In the genomic region with DNA sequence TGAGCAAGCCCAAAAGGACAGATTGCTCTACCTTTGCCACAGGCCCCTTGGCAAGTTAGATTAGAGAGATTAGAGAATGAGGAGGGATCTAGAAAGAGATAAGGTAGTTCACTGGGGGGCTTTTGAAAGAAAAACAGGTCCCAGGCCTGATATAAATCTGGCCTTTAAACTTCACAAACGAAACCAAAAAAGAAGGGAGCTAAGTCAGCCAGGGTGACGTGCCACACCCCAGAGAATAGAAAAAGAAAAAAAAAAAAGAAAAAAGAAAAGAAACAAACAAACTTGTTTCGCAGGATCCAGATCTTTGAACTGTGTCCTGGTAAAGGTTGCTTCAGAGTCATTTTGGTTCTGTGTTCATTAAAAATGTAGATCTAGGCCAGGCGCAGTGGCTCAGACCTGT, we compare ENCODE assay signal across 9 cellular contexts. TPM values are rescaled to one million over a fixed set of nuclear protein-coding genes. Genes with fewer than 3 reads are reported as not detected.
DNase-seq lines count a peak whose midpoint lies in the region; ATAC-seq, FAIRE-seq and TF ChIP-seq lines count a peak whose summit lies in the region.
"Had no signal": no experiment of that assay in that cellular context is flagged by ENCODE, and none has a peak within 500 bp of the region (broad histone marks: within the 10 kb centered on the region; RNA-seq: fewer than 3 reads in every experiment).

No MANE protein-coding gene starts in this region.

- WGBS in esophagus muscularis mucosa = 63% methylated on average over 4 of the region's 4 CpGs

- TF ChIP-seq EP300 in esophagus muscularis mucosa (IDR thresholded peaks at IDR 0.05) = no peak

- no peak for TF ChIP-seq CTCF in DND-41 (IDR thresholded peaks at IDR 0.05; ENCODE audit: borderline replicate concordance, extremely low read depth, low read length, poor library complexity, severe bottlenecking)
- no peak for TF ChIP-seq CTCF in SU-DHL-6 (IDR thresholded peaks at IDR 0.05; ENCODE audit: insufficient read depth, low read length, poor library complexity, severe bottlenecking)
- no peak for TF ChIP-seq CTCF in esophagus muscularis mucosa (IDR thresholded peaks at IDR 0.05)
- no peak for TF ChIP-seq CTCF in gastrocnemius medialis (IDR thresholded peaks at IDR 0.05 in 4 of 5, conservative IDR thresholded peaks at IDR 0.05 in 1 of 5)
- TF ChIP-seq CTCF in nephron progenitor cell (IDR thresholded peaks at IDR 0.05) = no peak

- H3K9me2 ChIP-seq in SU-DHL-6 (replicated peaks; ENCODE audit: insufficient read depth, low read length) = no peaks in the 10 kb centered on the region

- no peaks in the 10 kb centered on the region for H3K36me3 Mint-ChIP-seq in nephron progenitor cell (ENCODE audit: low read depth)

- no peak overlapping the region for H2AFZ ChIP-seq in DND-41 (ENCODE audit: low read depth, low read length)
- no peak overlapping the region for H2AFZ ChIP-seq in SU-DHL-6 (ENCODE audit: low read depth, low read length, severe bottlenecking)

- H3K4me1 ChIP-seq in DND-41 (ENCODE audit: insufficient read depth, low read length) = peaks cover 44% of the 10 kb centered on the region
- peaks cover 56 to 76% (median 73%) of the 10 kb centered on the region in 4 donors for H3K4me1 ChIP-seq in esophagus muscularis mucosa
- peaks cover 32 to 41% of the 10 kb centered on the region in 2 donors for H3K4me1 ChIP-seq in gastrocnemius medialis

- FAIRE-seq in frontal cortex (lab: Jason Lieb, UNC) = no peak
- FAIRE-seq: colon had no signal

- in situ Hi-C loops in gastrocnemius medialis (cut with MboI; ENCODE audit: low sequenced_read_pairs in 4 of 4) = loop anchor here in 2 of 4 donors (10.0 kb wide), 2 partner anchors 99 to 141 kb away; a partner anchor contains a TSS

- no peak overlapping the region for H3K27ac ChIP-seq in DND-41 (ENCODE audit: low read length)
- no peak overlapping the region for H3K27ac ChIP-seq in SU-DHL-6 (ENCODE audit: low read depth, low read length)
- H3K27ac ChIP-seq in esophagus muscularis mucosa (replicated peaks in 1 of 4) = peak overlapping the region; percentile 85 to 99 (median 97)
- H3K27ac ChIP-seq in gastrocnemius medialis = peak overlapping the region; percentile 47 to 99 (median 97)

- DNase-seq in DND-41 (no peak), esophagus muscularis mucosa (ENCODE audit: extremely low spot score) (no peak), gastrocnemius medialis (no peak), frontal cortex (ENCODE audit: low spot score in 2 of 2) (no peak), superior temporal gyrus (ENCODE audit: extremely low spot score) (no peak), nephron progenitor cell (no peak), D341Med (ENCODE audit: low spot score) (no peak)

- TF ChIP-seq POLR2A in esophagus muscularis mucosa (IDR thresholded peaks at IDR 0.05; ENCODE audit: low read depth) = no peak
- no peak for TF ChIP-seq POLR2A in gastrocnemius medialis (IDR thresholded peaks at IDR 0.05)

- H3K36me3 ChIP-seq in DND-41 (ENCODE audit: insufficient read depth, low read length) (no peaks in the 10 kb centered on the region), SU-DHL-6 (ENCODE audit: low read length) (no peaks in the 10 kb centered on the region), esophagus muscularis mucosa (no peaks in the 10 kb centered on the region), gastrocnemius medialis (no peaks in the 10 kb centered on the region)

- H3K27ac Mint-ChIP-seq in nephron progenitor cell = no peak overlapping the region

- H3K4me3 ChIP-seq in DND-41 (ENCODE audit: low read depth in 1 of 2, low read length in 2 of 2) (no peak overlapping the region; a peak in 1 of 4 replicates), SU-DHL-6 (ENCODE audit: insufficient read depth, low read length, poor library complexity, severe bottlenecking) (peak overlapping the region; percentile 39), esophagus muscularis mucosa (peak overlapping the region; percentile 26 to 34 (median 32)), gastrocnemius medialis (peak overlapping the region in 3 of 4 donors; percentile 19 to 29 (median 26))

- peaks cover 7% of the 10 kb centered on the region for H3K27me3 ChIP-seq in DND-41 (ENCODE audit: insufficient read depth, low read length, poor library complexity)
- no peaks in the 10 kb centered on the region for H3K27me3 ChIP-seq in SU-DHL-6 (ENCODE audit: low read length)
- no peaks in the 10 kb centered on the region for H3K27me3 ChIP-seq in esophagus muscularis mucosa
- no peaks in the 10 kb centered on the region for H3K27me3 ChIP-seq in gastrocnemius medialis

- H3K4me2 ChIP-seq in DND-41 (ENCODE audit: insufficient read depth, low read length) (peak overlapping the region; percentile 95; the same call in 1 of the 2 replicates), SU-DHL-6 (ENCODE audit: low read depth, low read length, poor library complexity, severe bottlenecking) (peak overlapping the region; percentile 96)

- peaks cover 41% of the 10 kb centered on the region for H3F3A ChIP-seq in SU-DHL-6 (ENCODE audit: insufficient read depth)

- peaks cover 60% of the 10 kb centered on the region for H3K4me1 Mint-ChIP-seq in nephron progenitor cell

- H3K79me2 ChIP-seq in DND-41 (ENCODE audit: insufficient read depth, low read length) (peaks cover 7% of the 10 kb centered on the region), SU-DHL-6 (ENCODE audit: insufficient read depth, low read length) (peaks cover 78% of the 10 kb centered on the region)

- peaks cover 8% of the 10 kb centered on the region; the same call in 1 of the 2 replicates for H4K20me1 ChIP-seq in DND-41 (ENCODE audit: insufficient read depth, low read length)
- H4K20me1 ChIP-seq in SU-DHL-6 (ENCODE audit: low read depth, low read length) = peaks cover 3% of the 10 kb centered on the region; the same call in 1 of the 2 replicates

- peak overlapping the region; percentile 22; the same call in 1 of the 2 replicates for H3K9ac ChIP-seq in DND-41 (ENCODE audit: low read depth, low read length)
- H3K9ac ChIP-seq in SU-DHL-6 (ENCODE audit: low read length) = peak overlapping the region; percentile 39

- no peak overlapping the region for H3K4me3 Mint-ChIP-seq in nephron progenitor cell

- H3K27me3 Mint-ChIP-seq in nephron progenitor cell (ENCODE audit: low read depth, poor library complexity) = no peaks in the 10 kb centered on the region

- H3K9me3 ChIP-seq in DND-41 (ENCODE audit: insufficient read depth, low read length, severe bottlenecking) (no peaks in the 10 kb centered on the region), SU-DHL-6 (ENCODE audit: insufficient read depth, low read length) (no peaks in the 10 kb centered on the region), esophagus muscularis mucosa (no peaks in the 10 kb centered on the region), gastrocnemius medialis (no peaks in the 10 kb centered on the region)

- ATAC-seq in DND-41 (ENCODE audit: insufficient read depth, low read depth) (no peak), gastrocnemius medialis (no peak)

- intact Hi-C loops in esophagus muscularis mucosa (cut with DNase I) = loop anchor here (5.0 kb wide), 2 partner anchors 53 to 143 kb away; a partner anchor contains a TSS
- intact Hi-C loops in gastrocnemius medialis (cut with DNase I; ENCODE audit: low total_unique reads) = loop anchor here (5.0 kb wide), 1 partner anchor 157 kb away; no protein-coding TSS in a partner anchor

- H3K9me3 Mint-ChIP-seq in nephron progenitor cell = no peaks in the 10 kb centered on the region

RNA-seq across cellular contexts. Expression of a gene that starts 3.6 kb away (rescaled TPM):
- total RNA-seq in esophagus muscularis mucosa = 10 to 100 TPM; 37.8 to 58.5 (median 49.5) TPM
- 10 to 100 TPM; 39.4 to 87.3 (median 61.1) TPM for total RNA-seq in gastrocnemius medialis
- 10.2 TPM for total RNA-seq in frontal cortex

RNA-seq across cellular contexts. Expression of a gene that starts 31.8 kb away (rescaled TPM):
- total RNA-seq in esophagus muscularis mucosa (not detected), gastrocnemius medialis (not detected), frontal cortex (not detected)

Comparison
In these comparisons a context has a peak if more than half of its experiments do, and no peak if none do; other contexts are left out.
1. H3K27ac ChIP-seq: peak in esophagus muscularis mucosa (4 of 4) and gastrocnemius medialis (4 of 4); none in DND-41 (single experiment) and SU-DHL-6 (single experiment).
2. H3K4me3 ChIP-seq: peak in SU-DHL-6 (single experiment), esophagus muscularis mucosa (4 of 4) and gastrocnemius medialis (3 of 4); none in DND-41 (0 of 2).